ENCODE assay signal across 8 cellular contexts in genomic region chr20:58691773-58692578, GRCh38. TPM values are rescaled to one million over a fixed set of nuclear protein-coding genes. Genes with fewer than 3 reads are reported as not detected.
DNase-seq lines count a peak whose midpoint lies in the region; FAIRE-seq and TF ChIP-seq lines count a peak whose summit lies in the region.

No MANE protein-coding gene starts in this region.

- dilution Hi-C loops in keratinocyte (cut with MboI; ENCODE audit: extremely low pct_ligation_motif_present, low sequenced_read_pairs), result no loop called here

- H3K9ac ChIP-seq in keratinocyte (ENCODE audit: control insufficient read depth, extremely low read depth, insufficient read depth, low read length), result peak overlapping the region; percentile 58
- peak overlapping the region; percentile 79 to 88 (median 85) for H3K9ac ChIP-seq in subcutaneous abdominal adipose tissue (ENCODE audit: low read length in 5 of 5)

- H3K4me3 ChIP-seq in keratinocyte (ENCODE audit: control insufficient read depth in 2 of 3, extremely low read depth in 1 of 3, insufficient read depth in 2 of 3, low read depth in 1 of 3, low read length in 3 of 3) (no peak overlapping the region), subcutaneous abdominal adipose tissue (ENCODE audit: low read depth in 1 of 5, low read length in 5 of 5) (peak overlapping the region in 4 of 5 donors; percentile 4 to 32 (median 22))

- H3K4me1 ChIP-seq in keratinocyte (ENCODE audit: control insufficient read depth, extremely low read depth, insufficient read depth, low read length) (peaks cover 10% of the 10 kb centered on the region), subcutaneous abdominal adipose tissue (ENCODE audit: control insufficient read depth in 5 of 5, insufficient read depth in 5 of 5, low read length in 5 of 5) (peaks cover 2 to 41% (median 32%) of the 10 kb centered on the region in 5 donors)

- 49 to 65% (median 49%) methylated on average over 30 to 31 of the region's 31 CpGs for WGBS in adipose tissue, 3 donors

- no peaks in the 10 kb centered on the region for H3K9me3 ChIP-seq in keratinocyte (ENCODE audit: control insufficient read depth, low read depth, low read length)
- no peaks in the 10 kb centered on the region for H3K9me3 ChIP-seq in subcutaneous abdominal adipose tissue (ENCODE audit: control insufficient read depth in 5 of 5, low read length in 5 of 5)

- no peaks in the 10 kb centered on the region for H3K9me1 ChIP-seq in keratinocyte (ENCODE audit: control insufficient read depth, extremely low read depth, insufficient read depth, low read length)

- peak overlapping the region; percentile 17 for H3K4me2 ChIP-seq in keratinocyte (ENCODE audit: control insufficient read depth, extremely low read depth, insufficient read depth, low read depth, low read length)

- TF ChIP-seq CTCF in keratinocyte (optimal IDR thresholded peaks at IDR 0.05 in 1 of 3, IDR thresholded peaks at IDR 0.05 in 1 of 3, conservative IDR thresholded peaks at IDR 0.05 in 1 of 3; ENCODE audit: extremely low read depth in 1 of 3, insufficient read depth in 2 of 3, low read length in 3 of 3), result no peak

- H3K27ac ChIP-seq in adipose tissue (ENCODE audit: low read depth, low read length) (peak overlapping the region; percentile 97), keratinocyte (ENCODE audit: control insufficient read depth, insufficient read depth, low read length) (peak overlapping the region; percentile 13), subcutaneous abdominal adipose tissue (ENCODE audit: low read depth, low read length) (peak overlapping the region; percentile 87)

- peak overlapping the region; percentile 46 for H2AFZ ChIP-seq in keratinocyte (ENCODE audit: control insufficient read depth, low read length)

- H3K36me3 ChIP-seq in keratinocyte (ENCODE audit: control insufficient read depth in 2 of 2, extremely low read depth in 1 of 2, insufficient read depth in 2 of 2, low read length in 2 of 2), result peaks cover 0 to 2% of the 10 kb centered on the region in 2 experiments
- H3K36me3 ChIP-seq in subcutaneous abdominal adipose tissue (ENCODE audit: control insufficient read depth in 5 of 5, insufficient read depth in 5 of 5, low read length in 5 of 5), result peaks cover 0 to 24% (median 22%) of the 10 kb centered on the region in 5 donors

- H3K79me2 ChIP-seq in keratinocyte (ENCODE audit: control insufficient read depth, insufficient read depth, low read length), result no peaks in the 10 kb centered on the region

- H4K20me1 ChIP-seq in keratinocyte (ENCODE audit: control insufficient read depth, extremely low read depth, insufficient read depth, low read length), result no peaks in the 10 kb centered on the region

- no peaks in the 10 kb centered on the region for H3K27me3 ChIP-seq in keratinocyte (ENCODE audit: control insufficient read depth, extremely low read depth, insufficient read depth, low read length)
- no peaks in the 10 kb centered on the region for H3K27me3 ChIP-seq in subcutaneous abdominal adipose tissue (ENCODE audit: control insufficient read depth in 5 of 5, insufficient read depth in 4 of 5, low read length in 5 of 5)

- no peak for FAIRE-seq in keratinocyte (lab: Jason Lieb, UNC)

- DNase-seq in activated naive CD4-positive, alpha-beta T cell treated with Interleukin-2 at 50 U/mL for 16 hours, result peak; percentile 10
- no peak for DNase-seq in activated naive CD4-positive, alpha-beta T cell treated with anti-CD3 and anti-CD28 coated beads, Interleukin-2, amount 50 U/mL, for 16 hours
- DNase-seq in keratinocyte (ENCODE audit: low read depth, low spot score), result no peak
- no peak for DNase-seq in activated CD8-positive, alpha-beta memory T cell treated with anti-CD3 and anti-CD28 coated beads for 24 hours
- DNase-seq in NCI-H82 (lab: John Stamatoyannopoulos, UW), result no peak
- DNase-seq in T1000 (lab: John Stamatoyannopoulos, UW), result no peak

RNA-seq across cellular contexts. Expression of gene NPEPL1, which starts 0.6 kb away (rescaled TPM):
- 10 to 100 TPM; 25.9 to 48.6 (median 33.4) TPM for polyA plus RNA-seq in adipose tissue
- 4.4 to 8.3 TPM (median 4.5 TPM) in 3 replicates for polyA plus RNA-seq in keratinocyte
- polyA plus RNA-seq in keratinocyte (2011; ENCODE audit: low read depth), result 8.1 TPM
- 2.5 and 6.6 TPM in 2 replicates for polyA plus RNA-seq in keratinocyte (2011; cell fraction: cytosol; rRNA removed)
- polyA plus RNA-seq in keratinocyte (2011; cell fraction: nucleus; rRNA removed), result 21.6 and 31.6 TPM in 2 replicates
- polyA plus RNA-seq in keratinocyte (2012; ENCODE audit: low replicate concordance), result 12.0 and 14.6 TPM in 2 replicates
- polyA minus RNA-seq in keratinocyte, result 4.7 to 11.1 TPM (median 7.6 TPM) in 3 replicates
- polyA minus RNA-seq in keratinocyte (2011; cell fraction: cytosol; rRNA and poly(A)+ RNA removed), result 11.5 TPM
- polyA minus RNA-seq in keratinocyte (2011; cell fraction: nucleus; rRNA and poly(A)+ RNA removed), result 8.9 and 12.0 TPM in 2 replicates

RNA-seq across cellular contexts. Expression of gene STX16, which starts 40.9 kb away (rescaled TPM):
- polyA plus RNA-seq in adipose tissue (10 to 100 TPM; 21.7 to 36.9 (median 35.9) TPM), keratinocyte (47.3 to 69.7 TPM (median 56.7 TPM) in 3 replicates)
- polyA plus RNA-seq in keratinocyte (2011; ENCODE audit: low read depth), result 127 TPM
- polyA plus RNA-seq in keratinocyte (2011; cell fraction: cytosol; rRNA removed), result 28.3 and 38.3 TPM in 2 replicates
- polyA plus RNA-seq in keratinocyte (2011; cell fraction: nucleus; rRNA removed), result 249 and 270 TPM in 2 replicates
- polyA plus RNA-seq in keratinocyte (2012; ENCODE audit: low replicate concordance), result 39.1 and 39.3 TPM in 2 replicates
- 20.8 to 61.8 TPM (median 27.2 TPM) in 3 replicates for polyA minus RNA-seq in keratinocyte
- 14.2 TPM for polyA minus RNA-seq in keratinocyte (2011; cell fraction: cytosol; rRNA and poly(A)+ RNA removed)
- 26.6 and 38.2 TPM in 2 replicates for polyA minus RNA-seq in keratinocyte (2011; cell fraction: nucleus; rRNA and poly(A)+ RNA removed)

Comparison
In these comparisons a context has a peak if more than half of its experiments do, and no peak if none do; other contexts are left out.
1. H3K27ac ChIP-seq: peak in every context shown above with its lines; median percentile 97 in adipose tissue; 87 in subcutaneous abdominal adipose tissue; 13 in keratinocyte.
2. H3K4me3 ChIP-seq: peak in subcutaneous abdominal adipose tissue (4 of 5); none in keratinocyte (0 of 3).